In the genomic region with DNA sequence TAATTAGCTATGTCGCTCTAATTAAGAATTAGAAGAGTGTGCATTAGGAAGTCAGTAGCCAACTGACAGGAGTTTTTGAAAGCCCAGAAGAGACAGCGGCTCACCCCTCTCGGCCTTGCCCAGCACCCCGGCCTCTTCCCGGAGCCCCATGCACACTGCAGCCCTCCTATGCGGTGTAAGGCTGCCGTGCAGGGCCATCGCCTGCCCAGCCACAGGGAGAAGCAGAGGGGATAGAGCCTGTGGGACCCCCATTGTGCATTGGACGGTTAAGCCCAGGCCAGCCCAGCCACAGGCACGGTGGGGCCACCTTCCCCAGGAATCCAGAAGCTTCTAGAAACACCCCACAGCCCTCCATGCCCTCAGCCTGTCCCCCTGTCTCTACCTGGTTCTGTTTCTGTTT, we compare ENCODE assay signal across 2 cellular contexts.
TF ChIP-seq lines count a peak whose summit lies in the region.

No MANE protein-coding gene starts in this region.

TF ChIP-seq in GM23338, 12 proteins besides CTCF, POLR2A, EP300 and RAD21 (continued from another document):
- TF ChIP-seq, protein P1, sequence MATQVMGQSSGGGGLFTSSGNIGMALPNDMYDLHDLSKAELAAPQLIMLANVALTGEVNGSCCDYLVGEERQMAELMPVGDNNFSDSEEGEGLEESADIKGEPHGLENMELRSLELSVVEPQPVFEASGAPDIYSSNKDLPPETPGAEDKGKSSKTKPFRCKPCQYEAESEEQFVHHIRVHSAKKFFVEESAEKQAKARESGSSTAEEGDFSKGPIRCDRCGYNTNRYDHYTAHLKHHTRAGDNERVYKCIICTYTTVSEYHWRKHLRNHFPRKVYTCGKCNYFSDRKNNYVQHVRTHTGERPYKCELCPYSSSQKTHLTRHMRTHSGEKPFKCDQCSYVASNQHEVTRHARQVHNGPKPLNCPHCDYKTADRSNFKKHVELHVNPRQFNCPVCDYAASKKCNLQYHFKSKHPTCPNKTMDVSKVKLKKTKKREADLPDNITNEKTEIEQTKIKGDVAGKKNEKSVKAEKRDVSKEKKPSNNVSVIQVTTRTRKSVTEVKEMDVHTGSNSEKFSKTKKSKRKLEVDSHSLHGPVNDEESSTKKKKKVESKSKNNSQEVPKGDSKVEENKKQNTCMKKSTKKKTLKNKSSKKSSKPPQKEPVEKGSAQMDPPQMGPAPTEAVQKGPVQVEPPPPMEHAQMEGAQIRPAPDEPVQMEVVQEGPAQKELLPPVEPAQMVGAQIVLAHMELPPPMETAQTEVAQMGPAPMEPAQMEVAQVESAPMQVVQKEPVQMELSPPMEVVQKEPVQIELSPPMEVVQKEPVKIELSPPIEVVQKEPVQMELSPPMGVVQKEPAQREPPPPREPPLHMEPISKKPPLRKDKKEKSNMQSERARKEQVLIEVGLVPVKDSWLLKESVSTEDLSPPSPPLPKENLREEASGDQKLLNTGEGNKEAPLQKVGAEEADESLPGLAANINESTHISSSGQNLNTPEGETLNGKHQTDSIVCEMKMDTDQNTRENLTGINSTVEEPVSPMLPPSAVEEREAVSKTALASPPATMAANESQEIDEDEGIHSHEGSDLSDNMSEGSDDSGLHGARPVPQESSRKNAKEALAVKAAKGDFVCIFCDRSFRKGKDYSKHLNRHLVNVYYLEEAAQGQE (IDR thresholded peaks at IDR 0.05; ENCODE audit: unreplicated experiment), result no peak
- TF ChIP-seq, protein P2, sequence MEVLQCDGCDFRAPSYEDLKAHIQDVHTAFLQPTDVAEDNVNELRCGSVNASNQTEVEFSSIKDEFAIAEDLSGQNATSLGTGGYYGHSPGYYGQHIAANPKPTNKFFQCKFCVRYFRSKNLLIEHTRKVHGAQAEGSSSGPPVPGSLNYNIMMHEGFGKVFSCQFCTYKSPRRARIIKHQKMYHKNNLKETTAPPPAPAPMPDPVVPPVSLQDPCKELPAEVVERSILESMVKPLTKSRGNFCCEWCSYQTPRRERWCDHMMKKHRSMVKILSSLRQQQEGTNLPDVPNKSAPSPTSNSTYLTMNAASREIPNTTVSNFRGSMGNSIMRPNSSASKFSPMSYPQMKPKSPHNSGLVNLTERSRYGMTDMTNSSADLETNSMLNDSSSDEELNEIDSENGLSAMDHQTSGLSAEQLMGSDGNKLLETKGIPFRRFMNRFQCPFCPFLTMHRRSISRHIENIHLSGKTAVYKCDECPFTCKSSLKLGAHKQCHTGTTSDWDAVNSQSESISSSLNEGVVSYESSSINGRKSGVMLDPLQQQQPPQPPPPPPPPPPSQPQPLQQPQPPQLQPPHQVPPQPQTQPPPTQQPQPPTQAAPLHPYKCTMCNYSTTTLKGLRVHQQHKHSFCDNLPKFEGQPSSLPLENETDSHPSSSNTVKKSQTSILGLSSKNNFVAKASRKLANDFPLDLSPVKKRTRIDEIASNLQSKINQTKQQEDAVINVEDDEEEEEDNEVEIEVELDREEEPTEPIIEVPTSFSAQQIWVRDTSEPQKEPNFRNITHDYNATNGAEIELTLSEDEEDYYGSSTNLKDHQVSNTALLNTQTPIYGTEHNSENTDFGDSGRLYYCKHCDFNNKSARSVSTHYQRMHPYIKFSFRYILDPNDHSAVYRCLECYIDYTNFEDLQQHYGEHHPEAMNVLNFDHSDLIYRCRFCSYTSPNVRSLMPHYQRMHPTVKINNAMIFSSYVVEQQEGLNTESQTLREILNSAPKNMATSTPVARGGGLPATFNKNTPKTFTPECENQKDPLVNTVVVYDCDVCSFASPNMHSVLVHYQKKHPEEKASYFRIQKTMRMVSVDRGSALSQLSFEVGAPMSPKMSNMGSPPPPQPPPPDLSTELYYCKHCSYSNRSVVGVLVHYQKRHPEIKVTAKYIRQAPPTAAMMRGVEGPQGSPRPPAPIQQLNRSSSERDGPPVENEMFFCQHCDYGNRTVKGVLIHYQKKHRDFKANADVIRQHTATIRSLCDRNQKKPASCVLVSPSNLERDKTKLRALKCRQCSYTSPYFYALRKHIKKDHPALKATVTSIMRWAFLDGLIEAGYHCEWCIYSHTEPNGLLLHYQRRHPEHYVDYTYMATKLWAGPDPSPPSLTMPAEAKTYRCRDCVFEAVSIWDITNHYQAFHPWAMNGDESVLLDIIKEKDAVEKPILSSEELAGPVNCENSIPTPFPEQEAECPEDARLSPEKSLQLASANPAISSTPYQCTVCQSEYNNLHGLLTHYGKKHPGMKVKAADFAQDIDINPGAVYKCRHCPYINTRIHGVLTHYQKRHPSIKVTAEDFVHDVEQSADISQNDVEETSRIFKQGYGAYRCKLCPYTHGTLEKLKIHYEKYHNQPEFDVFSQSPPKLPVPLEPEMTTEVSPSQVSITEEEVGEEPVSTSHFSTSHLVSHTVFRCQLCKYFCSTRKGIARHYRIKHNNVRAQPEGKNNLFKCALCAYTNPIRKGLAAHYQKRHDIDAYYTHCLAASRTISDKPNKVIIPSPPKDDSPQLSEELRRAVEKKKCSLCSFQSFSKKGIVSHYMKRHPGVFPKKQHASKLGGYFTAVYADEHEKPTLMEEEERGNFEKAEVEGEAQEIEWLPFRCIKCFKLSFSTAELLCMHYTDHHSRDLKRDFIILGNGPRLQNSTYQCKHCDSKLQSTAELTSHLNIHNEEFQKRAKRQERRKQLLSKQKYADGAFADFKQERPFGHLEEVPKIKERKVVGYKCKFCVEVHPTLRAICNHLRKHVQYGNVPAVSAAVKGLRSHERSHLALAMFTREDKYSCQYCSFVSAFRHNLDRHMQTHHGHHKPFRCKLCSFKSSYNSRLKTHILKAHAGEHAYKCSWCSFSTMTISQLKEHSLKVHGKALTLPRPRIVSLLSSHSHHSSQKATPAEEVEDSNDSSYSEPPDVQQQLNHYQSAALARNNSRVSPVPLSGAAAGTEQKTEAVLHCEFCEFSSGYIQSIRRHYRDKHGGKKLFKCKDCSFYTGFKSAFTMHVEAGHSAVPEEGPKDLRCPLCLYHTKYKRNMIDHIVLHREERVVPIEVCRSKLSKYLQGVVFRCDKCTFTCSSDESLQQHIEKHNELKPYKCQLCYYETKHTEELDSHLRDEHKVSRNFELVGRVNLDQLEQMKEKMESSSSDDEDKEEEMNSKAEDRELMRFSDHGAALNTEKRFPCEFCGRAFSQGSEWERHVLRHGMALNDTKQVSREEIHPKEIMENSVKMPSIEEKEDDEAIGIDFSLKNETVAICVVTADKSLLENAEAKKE (CRISPR knock-in tag; IDR thresholded peaks at IDR 0.05), result no peak
- TF ChIP-seq, protein P3, sequence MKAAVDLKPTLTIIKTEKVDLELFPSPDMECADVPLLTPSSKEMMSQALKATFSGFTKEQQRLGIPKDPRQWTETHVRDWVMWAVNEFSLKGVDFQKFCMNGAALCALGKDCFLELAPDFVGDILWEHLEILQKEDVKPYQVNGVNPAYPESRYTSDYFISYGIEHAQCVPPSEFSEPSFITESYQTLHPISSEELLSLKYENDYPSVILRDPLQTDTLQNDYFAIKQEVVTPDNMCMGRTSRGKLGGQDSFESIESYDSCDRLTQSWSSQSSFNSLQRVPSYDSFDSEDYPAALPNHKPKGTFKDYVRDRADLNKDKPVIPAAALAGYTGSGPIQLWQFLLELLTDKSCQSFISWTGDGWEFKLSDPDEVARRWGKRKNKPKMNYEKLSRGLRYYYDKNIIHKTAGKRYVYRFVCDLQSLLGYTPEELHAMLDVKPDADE (IDR thresholded peaks at IDR 0.05), result no peak
- TF ChIP-seq POLR2AphosphoS5 (IDR thresholded peaks at IDR 0.05; ENCODE audit: low read depth) (no peak), NANOG (IDR thresholded peaks at IDR 0.05; ENCODE audit: borderline replicate concordance) (no peak), EZH2 (IDR thresholded peaks at IDR 0.05; ENCODE audit: low read depth, unreplicated experiment) (no peak), EZH2phosphoT487 (IDR thresholded peaks at IDR 0.05; ENCODE audit: unreplicated experiment) (no peak)
TF ChIP-seq in GM23338: peak in this region for 0.

TF ChIP-seq in WTC11, 78 proteins besides CTCF, POLR2A, EP300 and RAD21 (continued from another document):
- TF ChIP-seq, protein P4, sequence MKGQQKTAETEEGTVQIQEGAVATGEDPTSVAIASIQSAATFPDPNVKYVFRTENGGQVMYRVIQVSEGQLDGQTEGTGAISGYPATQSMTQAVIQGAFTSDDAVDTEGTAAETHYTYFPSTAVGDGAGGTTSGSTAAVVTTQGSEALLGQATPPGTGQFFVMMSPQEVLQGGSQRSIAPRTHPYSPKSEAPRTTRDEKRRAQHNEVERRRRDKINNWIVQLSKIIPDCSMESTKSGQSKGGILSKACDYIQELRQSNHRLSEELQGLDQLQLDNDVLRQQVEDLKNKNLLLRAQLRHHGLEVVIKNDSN (CRISPR knock-in tag; IDR thresholded peaks at IDR 0.05), result no peak
- TF ChIP-seq, protein P5, sequence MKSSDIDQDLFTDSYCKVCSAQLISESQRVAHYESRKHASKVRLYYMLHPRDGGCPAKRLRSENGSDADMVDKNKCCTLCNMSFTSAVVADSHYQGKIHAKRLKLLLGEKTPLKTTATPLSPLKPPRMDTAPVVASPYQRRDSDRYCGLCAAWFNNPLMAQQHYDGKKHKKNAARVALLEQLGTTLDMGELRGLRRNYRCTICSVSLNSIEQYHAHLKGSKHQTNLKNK (CRISPR knock-in tag; IDR thresholded peaks at IDR 0.05), result no peak
- TF ChIP-seq, protein P6, sequence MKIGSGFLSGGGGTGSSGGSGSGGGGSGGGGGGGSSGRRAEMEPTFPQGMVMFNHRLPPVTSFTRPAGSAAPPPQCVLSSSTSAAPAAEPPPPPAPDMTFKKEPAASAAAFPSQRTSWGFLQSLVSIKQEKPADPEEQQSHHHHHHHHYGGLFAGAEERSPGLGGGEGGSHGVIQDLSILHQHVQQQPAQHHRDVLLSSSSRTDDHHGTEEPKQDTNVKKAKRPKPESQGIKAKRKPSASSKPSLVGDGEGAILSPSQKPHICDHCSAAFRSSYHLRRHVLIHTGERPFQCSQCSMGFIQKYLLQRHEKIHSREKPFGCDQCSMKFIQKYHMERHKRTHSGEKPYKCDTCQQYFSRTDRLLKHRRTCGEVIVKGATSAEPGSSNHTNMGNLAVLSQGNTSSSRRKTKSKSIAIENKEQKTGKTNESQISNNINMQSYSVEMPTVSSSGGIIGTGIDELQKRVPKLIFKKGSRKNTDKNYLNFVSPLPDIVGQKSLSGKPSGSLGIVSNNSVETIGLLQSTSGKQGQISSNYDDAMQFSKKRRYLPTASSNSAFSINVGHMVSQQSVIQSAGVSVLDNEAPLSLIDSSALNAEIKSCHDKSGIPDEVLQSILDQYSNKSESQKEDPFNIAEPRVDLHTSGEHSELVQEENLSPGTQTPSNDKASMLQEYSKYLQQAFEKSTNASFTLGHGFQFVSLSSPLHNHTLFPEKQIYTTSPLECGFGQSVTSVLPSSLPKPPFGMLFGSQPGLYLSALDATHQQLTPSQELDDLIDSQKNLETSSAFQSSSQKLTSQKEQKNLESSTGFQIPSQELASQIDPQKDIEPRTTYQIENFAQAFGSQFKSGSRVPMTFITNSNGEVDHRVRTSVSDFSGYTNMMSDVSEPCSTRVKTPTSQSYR (CRISPR knock-in tag; IDR thresholded peaks at IDR 0.05), result no peak
- TF ChIP-seq PRRX2 (CRISPR knock-in tag; IDR thresholded peaks at IDR 0.05), result no peak
- TF ChIP-seq MYBL2 (CRISPR knock-in tag; IDR thresholded peaks at IDR 0.05), result no peak
- no peak for TF ChIP-seq MXD4 (CRISPR knock-in tag; IDR thresholded peaks at IDR 0.05; ENCODE audit: borderline replicate concordance)
- no peak for TF ChIP-seq JAZF1 (CRISPR knock-in tag; IDR thresholded peaks at IDR 0.05)
- no peak for TF ChIP-seq GABPB1 (CRISPR knock-in tag; IDR thresholded peaks at IDR 0.05)
- no peak for TF ChIP-seq ZNF416 (CRISPR knock-in tag; IDR thresholded peaks at IDR 0.05)
- no peak for TF ChIP-seq TCF7 (CRISPR knock-in tag; IDR thresholded peaks at IDR 0.05; ENCODE audit: low read depth)
- TF ChIP-seq, protein P7, sequence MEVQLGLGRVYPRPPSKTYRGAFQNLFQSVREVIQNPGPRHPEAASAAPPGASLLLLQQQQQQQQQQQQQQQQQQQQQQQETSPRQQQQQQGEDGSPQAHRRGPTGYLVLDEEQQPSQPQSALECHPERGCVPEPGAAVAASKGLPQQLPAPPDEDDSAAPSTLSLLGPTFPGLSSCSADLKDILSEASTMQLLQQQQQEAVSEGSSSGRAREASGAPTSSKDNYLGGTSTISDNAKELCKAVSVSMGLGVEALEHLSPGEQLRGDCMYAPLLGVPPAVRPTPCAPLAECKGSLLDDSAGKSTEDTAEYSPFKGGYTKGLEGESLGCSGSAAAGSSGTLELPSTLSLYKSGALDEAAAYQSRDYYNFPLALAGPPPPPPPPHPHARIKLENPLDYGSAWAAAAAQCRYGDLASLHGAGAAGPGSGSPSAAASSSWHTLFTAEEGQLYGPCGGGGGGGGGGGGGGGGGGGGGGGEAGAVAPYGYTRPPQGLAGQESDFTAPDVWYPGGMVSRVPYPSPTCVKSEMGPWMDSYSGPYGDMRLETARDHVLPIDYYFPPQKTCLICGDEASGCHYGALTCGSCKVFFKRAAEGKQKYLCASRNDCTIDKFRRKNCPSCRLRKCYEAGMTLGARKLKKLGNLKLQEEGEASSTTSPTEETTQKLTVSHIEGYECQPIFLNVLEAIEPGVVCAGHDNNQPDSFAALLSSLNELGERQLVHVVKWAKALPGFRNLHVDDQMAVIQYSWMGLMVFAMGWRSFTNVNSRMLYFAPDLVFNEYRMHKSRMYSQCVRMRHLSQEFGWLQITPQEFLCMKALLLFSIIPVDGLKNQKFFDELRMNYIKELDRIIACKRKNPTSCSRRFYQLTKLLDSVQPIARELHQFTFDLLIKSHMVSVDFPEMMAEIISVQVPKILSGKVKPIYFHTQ (CRISPR knock-in tag; IDR thresholded peaks at IDR 0.05), result no peak
